ENCODE assay signal across 1 cellular context in genomic region chr13:44132710-44133109, GRCh38.
TF ChIP-seq lines count a peak whose summit lies in the region.

No MANE protein-coding gene starts in this region.

TF ChIP-seq in K562, 482 proteins besides CTCF, POLR2A, EP300 and RAD21 (continued from another document):
- TF ChIP-seq ZBTB40 (IDR thresholded peaks at IDR 0.05) = no peak
- TF ChIP-seq ZBTB40 (CRISPR knock-in tag; IDR thresholded peaks at IDR 0.05) = no peak
- peak; percentile 50 for TF ChIP-seq EGR1 (conservative IDR thresholded peaks at IDR 0.05)
- TF ChIP-seq FOXM1 (IDR thresholded peaks at IDR 0.05; ENCODE audit: low read depth) = no peak
- TF ChIP-seq FOXM1 (CRISPR knock-in tag; IDR thresholded peaks at IDR 0.05; ENCODE audit: low read depth) = no peak
- no peak for TF ChIP-seq ZNF592 (IDR thresholded peaks at IDR 0.05)
- TF ChIP-seq GABPA (tag; conservative IDR thresholded peaks at IDR 0.05; ENCODE audit: low read depth) = peak; percentile 50; the same call in 1 of the 2 replicates
- TF ChIP-seq ARHGAP35 (IDR thresholded peaks at IDR 0.05; ENCODE audit: partially characterized antibody) = no peak
- no peak for TF ChIP-seq ARID3A (IDR thresholded peaks at IDR 0.05; ENCODE audit: borderline replicate concordance, low read depth, low read length)
- no peak for TF ChIP-seq ZNF561 (CRISPR knock-in tag; conservative IDR thresholded peaks at IDR 0.05)
- no peak for TF ChIP-seq ZBED1 (IDR thresholded peaks at IDR 0.05)
- no peak for TF ChIP-seq THRA (IDR thresholded peaks at IDR 0.05)
- TF ChIP-seq GTF2E2 (tag; IDR thresholded peaks at IDR 0.05) = no peak
- TF ChIP-seq TAF7 (tag; IDR thresholded peaks at IDR 0.05) = no peak
- TF ChIP-seq ZBTB49 (CRISPR knock-in tag; IDR thresholded peaks at IDR 0.05; ENCODE audit: borderline replicate concordance) = no peak
- no peak for TF ChIP-seq ZNF766 (CRISPR knock-in tag; conservative IDR thresholded peaks at IDR 0.05)
- TF ChIP-seq BHLHE40 (IDR thresholded peaks at IDR 0.05; ENCODE audit: low read length) = no peak
TF ChIP-seq in K562: peak in this region for 2.
